Comparison of ENCODE assay signal across 1 cellular context in genomic region chr4:40622913-40623312, GRCh38.
A peak's percentile ranks its signal among the peaks of the same experiment; 100 is the strongest.
TF ChIP-seq lines count a peak whose summit lies in the region.

No MANE protein-coding gene starts in this region.

TF ChIP-seq in GM12878, 131 proteins besides CTCF, POLR2A, EP300 and RAD21 (continued from another document and continues in another):
- TF ChIP-seq HCFC1 (IDR thresholded peaks at IDR 0.05; ENCODE audit: low read length) (no peak), BMI1 (IDR thresholded peaks at IDR 0.05; ENCODE audit: borderline replicate concordance) (no peak), IRF4 (IDR thresholded peaks at IDR 0.05; ENCODE audit: low read depth, low read length) (0 out of 2 replicates have a peak, but pooled peaks have one; percentile 59), FOXM1 (IDR thresholded peaks at IDR 0.05; ENCODE audit: low read depth, low read length) (peak; percentile 79; the same call in 1 of the 2 replicates), TBL1XR1 (IDR thresholded peaks at IDR 0.05; ENCODE audit: low read depth, low read length) (no peak), MTA3 (IDR thresholded peaks at IDR 0.05; ENCODE audit: borderline replicate concordance, low read length) (peak; percentile 82; the same call in 1 of the 2 replicates), EGR1 (IDR thresholded peaks at IDR 0.05; ENCODE audit: borderline replicate concordance in 1 of 2, low read depth in 2 of 2, low read length in 2 of 2) (no peak), CHD1 (IDR thresholded peaks at IDR 0.05; ENCODE audit: low read depth, low read length) (no peak), CBX5 (IDR thresholded peaks at IDR 0.05; ENCODE audit: low read depth) (no peak), MLLT1 (IDR thresholded peaks at IDR 0.05) (no peak), MEF2A (IDR thresholded peaks at IDR 0.05; ENCODE audit: insufficient read depth, low read depth, low read length) (no peak), STAT1 (conservative IDR thresholded peaks at IDR 0.05) (no peak), FOXK2 (IDR thresholded peaks at IDR 0.05) (no peak), ASH2L (IDR thresholded peaks at IDR 0.05; ENCODE audit: borderline replicate concordance, low read depth) (no peak), POLR2AphosphoS5 (IDR thresholded peaks at IDR 0.05; ENCODE audit: low read length) (no peak), SREBF1 (IDR thresholded peaks at IDR 0.05; ENCODE audit: low read length) (no peak), CHD4 (IDR thresholded peaks at IDR 0.05) (no peak), REST (IDR thresholded peaks at IDR 0.05; ENCODE audit: low read depth, low read length) (no peak), SP1 (IDR thresholded peaks at IDR 0.05; ENCODE audit: low read depth, low read length) (peak; percentile 33), MEF2B (IDR thresholded peaks at IDR 0.05; ENCODE audit: partially characterized antibody, poor library complexity, severe bottlenecking) (peak; percentile 30), HSF1 (IDR thresholded peaks at IDR 0.05; ENCODE audit: low read depth, low read length) (no peak), ZBTB40 (IDR thresholded peaks at IDR 0.05; ENCODE audit: borderline replicate concordance) (no peak), GABPA (IDR thresholded peaks at IDR 0.05; ENCODE audit: low read depth) (no peak), DPF2 (IDR thresholded peaks at IDR 0.05) (no peak), ZBTB4 (CRISPR knock-in tag; IDR thresholded peaks at IDR 0.05) (no peak), SIN3A (IDR thresholded peaks at IDR 0.05; ENCODE audit: low read depth, low read length) (no peak), ZBED1 (IDR thresholded peaks at IDR 0.05; ENCODE audit: borderline replicate concordance) (no peak), RCOR1 (conservative IDR thresholded peaks at IDR 0.05; ENCODE audit: low read depth, low read length) (no peak), PBX3 (IDR thresholded peaks at IDR 0.05; ENCODE audit: insufficient replicate concordance, low read depth, low read length) (no peak), NFYA (IDR thresholded peaks at IDR 0.05; ENCODE audit: borderline replicate concordance, low read depth, low read length) (no peak), CEBPB (IDR thresholded peaks at IDR 0.05; ENCODE audit: borderline replicate concordance in 1 of 2, low read depth in 2 of 2, low read length in 2 of 2) (no peak), ZNF217 (IDR thresholded peaks at IDR 0.05) (no peak), ZNF207 (IDR thresholded peaks at IDR 0.05; ENCODE audit: borderline replicate concordance) (no peak), JUND (IDR thresholded peaks at IDR 0.05; ENCODE audit: low read depth, low read length) (no peak), POU2F2 (IDR thresholded peaks at IDR 0.05; ENCODE audit: borderline replicate concordance, low read depth, low read length) (peak; percentile 56; the same call in 1 of the 3 replicates), ETV6 (conservative IDR thresholded peaks at IDR 0.05 in 1 of 2, IDR thresholded peaks at IDR 0.05 in 1 of 2; ENCODE audit: borderline replicate concordance in 1 of 2, low read depth in 1 of 2) (peak in 1 of 2 experiments; percentile 23; a peak in 1 of 4 replicates), CBFB (IDR thresholded peaks at IDR 0.05; ENCODE audit: low read depth) (peak; percentile 28; the same call in 1 of the 2 replicates), CREM (IDR thresholded peaks at IDR 0.05; ENCODE audit: low read depth) (no peak)
- TF ChIP-seq, protein P1, sequence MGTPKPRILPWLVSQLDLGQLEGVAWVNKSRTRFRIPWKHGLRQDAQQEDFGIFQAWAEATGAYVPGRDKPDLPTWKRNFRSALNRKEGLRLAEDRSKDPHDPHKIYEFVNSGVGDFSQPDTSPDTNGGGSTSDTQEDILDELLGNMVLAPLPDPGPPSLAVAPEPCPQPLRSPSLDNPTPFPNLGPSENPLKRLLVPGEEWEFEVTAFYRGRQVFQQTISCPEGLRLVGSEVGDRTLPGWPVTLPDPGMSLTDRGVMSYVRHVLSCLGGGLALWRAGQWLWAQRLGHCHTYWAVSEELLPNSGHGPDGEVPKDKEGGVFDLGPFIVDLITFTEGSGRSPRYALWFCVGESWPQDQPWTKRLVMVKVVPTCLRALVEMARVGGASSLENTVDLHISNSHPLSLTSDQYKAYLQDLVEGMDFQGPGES (IDR thresholded peaks at IDR 0.05) = no peak
- TF ChIP-seq, protein P2, sequence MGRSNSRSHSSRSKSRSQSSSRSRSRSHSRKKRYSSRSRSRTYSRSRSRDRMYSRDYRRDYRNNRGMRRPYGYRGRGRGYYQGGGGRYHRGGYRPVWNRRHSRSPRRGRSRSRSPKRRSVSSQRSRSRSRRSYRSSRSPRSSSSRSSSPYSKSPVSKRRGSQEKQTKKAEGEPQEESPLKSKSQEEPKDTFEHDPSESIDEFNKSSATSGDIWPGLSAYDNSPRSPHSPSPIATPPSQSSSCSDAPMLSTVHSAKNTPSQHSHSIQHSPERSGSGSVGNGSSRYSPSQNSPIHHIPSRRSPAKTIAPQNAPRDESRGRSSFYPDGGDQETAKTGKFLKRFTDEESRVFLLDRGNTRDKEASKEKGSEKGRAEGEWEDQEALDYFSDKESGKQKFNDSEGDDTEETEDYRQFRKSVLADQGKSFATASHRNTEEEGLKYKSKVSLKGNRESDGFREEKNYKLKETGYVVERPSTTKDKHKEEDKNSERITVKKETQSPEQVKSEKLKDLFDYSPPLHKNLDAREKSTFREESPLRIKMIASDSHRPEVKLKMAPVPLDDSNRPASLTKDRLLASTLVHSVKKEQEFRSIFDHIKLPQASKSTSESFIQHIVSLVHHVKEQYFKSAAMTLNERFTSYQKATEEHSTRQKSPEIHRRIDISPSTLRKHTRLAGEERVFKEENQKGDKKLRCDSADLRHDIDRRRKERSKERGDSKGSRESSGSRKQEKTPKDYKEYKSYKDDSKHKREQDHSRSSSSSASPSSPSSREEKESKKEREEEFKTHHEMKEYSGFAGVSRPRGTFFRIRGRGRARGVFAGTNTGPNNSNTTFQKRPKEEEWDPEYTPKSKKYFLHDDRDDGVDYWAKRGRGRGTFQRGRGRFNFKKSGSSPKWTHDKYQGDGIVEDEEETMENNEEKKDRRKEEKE (IDR thresholded peaks at IDR 0.05) = no peak
- TF ChIP-seq, protein P3, sequence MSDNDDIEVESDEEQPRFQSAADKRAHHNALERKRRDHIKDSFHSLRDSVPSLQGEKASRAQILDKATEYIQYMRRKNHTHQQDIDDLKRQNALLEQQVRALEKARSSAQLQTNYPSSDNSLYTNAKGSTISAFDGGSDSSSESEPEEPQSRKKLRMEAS (IDR thresholded peaks at IDR 0.05; ENCODE audit: low read depth, low read length) = no peak
- TF ChIP-seq, protein P4, sequence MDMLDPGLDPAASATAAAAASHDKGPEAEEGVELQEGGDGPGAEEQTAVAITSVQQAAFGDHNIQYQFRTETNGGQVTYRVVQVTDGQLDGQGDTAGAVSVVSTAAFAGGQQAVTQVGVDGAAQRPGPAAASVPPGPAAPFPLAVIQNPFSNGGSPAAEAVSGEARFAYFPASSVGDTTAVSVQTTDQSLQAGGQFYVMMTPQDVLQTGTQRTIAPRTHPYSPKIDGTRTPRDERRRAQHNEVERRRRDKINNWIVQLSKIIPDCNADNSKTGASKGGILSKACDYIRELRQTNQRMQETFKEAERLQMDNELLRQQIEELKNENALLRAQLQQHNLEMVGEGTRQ (IDR thresholded peaks at IDR 0.05; ENCODE audit: borderline replicate concordance, low read depth, low read length) = no peak
